In genomic region chr3:12588674-12589054, GRCh38 we compare ENCODE assay signal across 19 cellular contexts. TPM values are rescaled to one million over a fixed set of nuclear protein-coding genes. Genes with fewer than 3 reads are reported as not detected.
DNase-seq lines count a peak whose midpoint lies in the region; ATAC-seq and TF ChIP-seq lines count a peak whose summit lies in the region.
"Had no signal": no experiment of that assay in that cellular context is flagged by ENCODE, and none has a peak within 500 bp of the region (broad histone marks: within the 10 kb centered on the region; RNA-seq: fewer than 3 reads in every experiment).

No MANE protein-coding gene starts in this region.

- peaks cover 64% of the 10 kb centered on the region for H3K36me3 ChIP-seq in CD8-positive, alpha-beta T cell (ENCODE audit: insufficient read depth, low read length)
- H3K36me3 ChIP-seq in IMR-90 (ENCODE audit: control insufficient read depth, insufficient read depth, low read length) (peaks cover 67% of the 10 kb centered on the region), lower lobe of right lung (peaks cover 99% of the 10 kb centered on the region), MM.1S (replicated peaks; ENCODE audit: insufficient read depth, low read length) (peaks cover 4% of the 10 kb centered on the region; the same call in 1 of the 2 replicates)

- no peak overlapping the region for H4K5ac ChIP-seq in IMR-90 (ENCODE audit: low read depth, low read length)

- H3K27me3 Mint-ChIP-seq in CD8-positive, alpha-beta T cell (ENCODE audit: low read depth) = no peaks in the 10 kb centered on the region
- H3K27me3 Mint-ChIP-seq: activated CD4-positive, alpha-beta T cell treated with anti-CD3 and anti-CD28 coated beads, Interleukin-2, amount 10 ng/mL, durations not matched to agents 7 days and 5 days; brain had no signal

- H3K4me3 ChIP-seq in CD8-positive, alpha-beta T cell (ENCODE audit: low read depth, low read length) = no peak overlapping the region
- H3K4me3 ChIP-seq in IMR-90 (ENCODE audit: insufficient read depth, low read depth, low read length) = no peak overlapping the region
- H3K4me3 ChIP-seq in lower lobe of right lung = no peak overlapping the region
- no peak overlapping the region for H3K4me3 ChIP-seq in MM.1S (ENCODE audit: low read length)
- H3K4me3 ChIP-seq: GM23248, prostate gland, vagina had no signal

- H3K9me3 ChIP-seq in CD8-positive, alpha-beta T cell (ENCODE audit: low read length) = no peaks in the 10 kb centered on the region
- H3K9me3 ChIP-seq in IMR-90 (ENCODE audit: control insufficient read depth, insufficient read depth, low read length) (no peaks in the 10 kb centered on the region), lower lobe of right lung (no peaks in the 10 kb centered on the region), MM.1S (replicated peaks; ENCODE audit: insufficient read depth, low read length) (no peaks in the 10 kb centered on the region)
- H3K9me3 ChIP-seq: BE2C, prostate gland, vagina had no signal

- H3K9ac ChIP-seq in IMR-90 (ENCODE audit: low read depth, low read length) (no peak overlapping the region), MM.1S (ENCODE audit: low read length) (no peak overlapping the region)
- H3K9ac ChIP-seq: GM23248 had no signal

- no peak for TF ChIP-seq CTCF in CD8-positive, alpha-beta T cell (IDR thresholded peaks at IDR 0.05)
- no peak for TF ChIP-seq CTCF in IMR-90 (conservative IDR thresholded peaks at IDR 0.05; ENCODE audit: low read depth, low read length)
- no peak for TF ChIP-seq CTCF in lower lobe of right lung (IDR thresholded peaks at IDR 0.05)
- no peak for TF ChIP-seq CTCF in MM.1S (IDR thresholded peaks at IDR 0.05; ENCODE audit: low read length)

- H4K20me1 ChIP-seq in IMR-90 (ENCODE audit: insufficient read depth, low read length) (peaks cover 30% of the 10 kb centered on the region), MM.1S (ENCODE audit: insufficient read depth, low read length) (no peaks in the 10 kb centered on the region)

- TF ChIP-seq POLR2A in IMR-90 (IDR thresholded peaks at IDR 0.05; ENCODE audit: low read depth, low read length) = no peak

- peak overlapping the region; percentile 5; the same call in 1 of the 2 replicates for H2AK5ac ChIP-seq in IMR-90 (ENCODE audit: low read depth, low read length)

- no peak overlapping the region for H2BK15ac ChIP-seq in IMR-90 (ENCODE audit: low read depth, low read length)

- no peak overlapping the region for H3K27ac ChIP-seq in CD8-positive, alpha-beta T cell (ENCODE audit: low read depth, low read length)
- H3K27ac ChIP-seq in IMR-90 (ENCODE audit: insufficient read depth, low read length) (peak overlapping the region; percentile 15; the same call in 1 of the 2 replicates), lower lobe of right lung (no peak overlapping the region), MM.1S (ENCODE audit: low read length) (no peak overlapping the region)
- H3K27ac ChIP-seq: prostate gland, vagina had no signal

- no peak overlapping the region for H2BK5ac ChIP-seq in IMR-90 (ENCODE audit: low read depth, low read length, poor library complexity, severe bottlenecking)

- H3K36me3 Mint-ChIP-seq in CD8-positive, alpha-beta T cell = peaks cover 80% of the 10 kb centered on the region

- H3K4me1 ChIP-seq in CD8-positive, alpha-beta T cell (ENCODE audit: insufficient read depth, low read length) = no peaks in the 10 kb centered on the region
- peaks cover 4% of the 10 kb centered on the region; the same call in 1 of the 2 replicates for H3K4me1 ChIP-seq in IMR-90 (ENCODE audit: control insufficient read depth, insufficient read depth, low read length)
- H3K4me1 ChIP-seq in lower lobe of right lung = no peaks in the 10 kb centered on the region
- no peaks in the 10 kb centered on the region for H3K4me1 ChIP-seq in MM.1S (ENCODE audit: low read length)
- H3K4me1 ChIP-seq: BE2C, prostate gland, vagina had no signal

- in situ Hi-C loops in IMR-90 (cut with MboI; ENCODE audit: low sequenced_read_pairs) = no loop called here

- no TSS peak for BruUV-seq in IMR-90 (replicated peaks; lab: Mats Ljungman, UMichigan)

- POLR2A ChIA-PET in CD8-positive, alpha-beta T cell (lab: Charles Lee) = interaction anchor here (0.6 kb wide), 1 partner anchor 38 kb away, joined by 5 read pairs; no protein-coding TSS in a partner anchor
- POLR2A ChIA-PET in IMR-90 (lab: Charles Lee; ENCODE audit: unreplicated experiment) = no interaction called here

- CTCF ChIA-PET in CD8-positive, alpha-beta T cell (lab: Charles Lee) = no interaction called here
- CTCF ChIA-PET in IMR-90 (lab: Yijun Ruan, JAX) = interaction anchor here (0.6 kb wide), 1 partner anchor 12 kb away, joined by 3 read pairs; no protein-coding TSS in a partner anchor

- no peaks in the 10 kb centered on the region for H3K27me3 ChIP-seq in CD8-positive, alpha-beta T cell (ENCODE audit: insufficient read depth, low read length)
- H3K27me3 ChIP-seq in IMR-90 (ENCODE audit: control insufficient read depth, insufficient read depth, low read length) (no peaks in the 10 kb centered on the region), lower lobe of right lung (ENCODE audit: low read depth) (no peaks in the 10 kb centered on the region), MM.1S (replicated peaks; ENCODE audit: insufficient read depth, low read length) (no peaks in the 10 kb centered on the region)
- H3K27me3 ChIP-seq: BE2C, vagina had no signal

- H2AFZ ChIP-seq in IMR-90 (replicated peaks; ENCODE audit: low read length, poor library complexity) (no peak overlapping the region), MM.1S (ENCODE audit: low read length) (no peak overlapping the region)
- H2AFZ ChIP-seq: GM23248 had no signal

- peaks cover 6% of the 10 kb centered on the region; the same call in 1 of the 2 replicates for H3K9me1 ChIP-seq in IMR-90 (ENCODE audit: insufficient read depth, low read length)

- no peak overlapping the region for H4K8ac ChIP-seq in IMR-90 (ENCODE audit: low read depth in 2 of 2, low read length in 2 of 2)

- no peak overlapping the region for H3K23ac ChIP-seq in IMR-90 (ENCODE audit: low read depth, low read length)

- DNase-seq in CD8-positive, alpha-beta T cell = no peak
- DNase-seq in IMR-90 = no peak
- peak; percentile 79 for DNase-seq in NCI-H510A (lab: John Stamatoyannopoulos, UW)
- no peak for DNase-seq in lower lobe of right lung
- DNase-seq in retina = no peak
- DNase-seq in MM.1S = no peak
- no peak for DNase-seq in ecto neural progenitor cell (ENCODE audit: low spot score)
- DNase-seq: activated CD4-positive, alpha-beta T cell treated with anti-CD3 and anti-CD28 coated beads, Interleukin-2, amount 10 ng/mL, durations not matched to agents 7 days and 5 days; BE2C; effector CD8-positive, alpha-beta T cell; midbrain; T-helper 9 cell had no signal

- TF ChIP-seq RAD21 in IMR-90 (IDR thresholded peaks at IDR 0.05; ENCODE audit: low read length) = no peak

- no peaks in the 10 kb centered on the region for H3K9me2 ChIP-seq in MM.1S (replicated peaks; ENCODE audit: insufficient read depth, low read length)

- H3K18ac ChIP-seq in IMR-90 (ENCODE audit: low read depth, low read length) = no peak overlapping the region

- no peak overlapping the region for H2AK9ac ChIP-seq in IMR-90 (replicated peaks; ENCODE audit: low read depth, low read length, poor library complexity)

- H4K91ac ChIP-seq in IMR-90 (ENCODE audit: insufficient read depth, low read depth, low read length) = no peak overlapping the region

- H3K4me2 ChIP-seq in IMR-90 (ENCODE audit: low read depth, low read length) (no peak overlapping the region), MM.1S (ENCODE audit: low read depth, low read length) (no peak overlapping the region)

- H3K9me3 Mint-ChIP-seq in CD8-positive, alpha-beta T cell = no peaks in the 10 kb centered on the region
- H3K9me3 Mint-ChIP-seq: activated CD4-positive, alpha-beta T cell treated with anti-CD3 and anti-CD28 coated beads, Interleukin-2, amount 10 ng/mL, durations not matched to agents 7 days and 5 days; brain had no signal

- intact Hi-C loops in CD8-positive, alpha-beta T cell (cut with DNase I, micrococcal nuclease) = no loop called here
- intact Hi-C loops in IMR-90 (cut with micrococcal nuclease) (loop anchor here (5.0 kb wide), 1 partner anchor 74 kb away; the partner anchor contains the start of gene RAF1), lower lobe of right lung (cut with DNase I) (no loop called here)

- H3K27ac Mint-ChIP-seq in CD8-positive, alpha-beta T cell = peak overlapping the region; percentile 28
- H3K27ac Mint-ChIP-seq: activated CD4-positive, alpha-beta T cell treated with anti-CD3 and anti-CD28 coated beads, Interleukin-2, amount 10 ng/mL, durations not matched to agents 7 days and 5 days had no signal

- no peak overlapping the region for H3K4me3 Mint-ChIP-seq in CD8-positive, alpha-beta T cell
- H3K4me3 Mint-ChIP-seq: activated CD4-positive, alpha-beta T cell treated with anti-CD3 and anti-CD28 coated beads, Interleukin-2, amount 10 ng/mL, durations not matched to agents 7 days and 5 days; brain had no signal

- dilution Hi-C loops in IMR-90 (cut with HindIII; ENCODE audit: low sequenced_read_pairs, unreplicated experiment) = no loop called here

- no peak overlapping the region for H2BK20ac ChIP-seq in IMR-90 (ENCODE audit: low read depth, low read length)

- H2BK120ac ChIP-seq in IMR-90 (ENCODE audit: low read depth, low read length) = no peak overlapping the region

- H3K79me2 ChIP-seq in MM.1S (ENCODE audit: low read length) = peaks cover 35% of the 10 kb centered on the region; the same call in 1 of the 2 replicates

- peaks cover 41 to 69% of the 10 kb centered on the region in 2 experiments for H3K79me1 ChIP-seq in IMR-90 (ENCODE audit: low read depth in 1 of 2, low read length in 2 of 2)

- ATAC-seq in CD8-positive, alpha-beta T cell = no peak
- peak; percentile 5; the same call in 1 of the 2 replicates for ATAC-seq in IMR-90 (ENCODE audit: low read depth)
- ATAC-seq in lower lobe of right lung = peak; percentile 73 to 75
- ATAC-seq in GM18517 (IDR thresholded peaks at IDR 0.05; ENCODE audit: unreplicated experiment) = no peak
- ATAC-seq: Right ventricle myocardium inferior had no signal

- no peaks in the 10 kb centered on the region; the same call in 1 of the 2 replicates for H3F3A ChIP-seq in MM.1S (ENCODE audit: insufficient read depth, low read length)

- no peak overlapping the region for H3K4ac ChIP-seq in IMR-90 (ENCODE audit: low read depth, low read length)

- 53% methylated on average over 4 of the region's 4 CpGs; no CpG with 5 or more reads in 1 of the 2 experiments for WGBS in IMR-90 (ENCODE audit: extremely low coverage in 2 of 2, insufficient read length in 1 of 2), 2 experiments

- no peaks in the 10 kb centered on the region for H3K4me1 Mint-ChIP-seq in CD8-positive, alpha-beta T cell (ENCODE audit: low read depth)
- H3K4me1 Mint-ChIP-seq: brain had no signal

- H3K14ac ChIP-seq in IMR-90 (replicated peaks; ENCODE audit: low read depth, low read length) = no peak overlapping the region

- no peak overlapping the region for H3K56ac ChIP-seq in IMR-90 (ENCODE audit: extremely low read depth, insufficient read depth, low read length)

RNA-seq across cellular contexts. Expression of gene MKRN2, which starts 31.8 kb away (rescaled TPM):
- 10 to 100 TPM; 24.8 to 25.5 TPM for total RNA-seq in CD8-positive, alpha-beta T cell
- total RNA-seq in IMR-90 (2012; rRNA removed) (65.6 and 65.8 TPM in 2 replicates), lower lobe of right lung (21.7 TPM)
- polyA plus RNA-seq in IMR-90 (2012; rRNA removed) = 43.5 and 44.4 TPM in 2 replicates
- 35.3 and 42.3 TPM in 2 replicates for polyA plus RNA-seq in IMR-90 (2012; cell fraction: cytosol; rRNA removed)
- polyA plus RNA-seq in IMR-90 (2012; cell fraction: nucleus; rRNA removed; ENCODE audit: low replicate concordance) = 21.5 and 30.4 TPM in 2 replicates

RNA-seq across cellular contexts. Expression of gene MKRN2OS, which starts 43.4 kb away (rescaled TPM):
- total RNA-seq in CD8-positive, alpha-beta T cell = not detected
- total RNA-seq in IMR-90 (2012; rRNA removed) (not detected in 2 replicates), lower lobe of right lung (not detected)
- not detected in 2 replicates for polyA plus RNA-seq in IMR-90 (2012; rRNA removed)
- not detected in 2 replicates for polyA plus RNA-seq in IMR-90 (2012; cell fraction: cytosol; rRNA removed)
- polyA plus RNA-seq in IMR-90 (2012; cell fraction: nucleus; rRNA removed; ENCODE audit: low replicate concordance) = not detected in 2 replicates
- total RNA-seq: activated CD4-positive, alpha-beta T cell treated with anti-CD3 and anti-CD28 coated beads, Interleukin-2, amount 10 ng/mL, durations not matched to agents 7 days and 5 days; fibroblast of villous mesenchyme; GM23248; Right ventricle myocardium inferior; vagina had no signal
- polyA plus RNA-seq: GM23248 had no signal

Comparison
In these comparisons a context has a peak if more than half of its experiments do, and no peak if none do; other contexts are left out.
1. ATAC-seq: peak in IMR-90 (single experiment) and lower lobe of right lung (2 of 2); none in CD8-positive, alpha-beta T cell (single experiment) and GM18517 (single experiment).